In genomic region chr6:8535505-8535904, GRCh38 we compare ENCODE assay signal across 18 cellular contexts.
DNase-seq lines count a peak whose midpoint lies in the region; ATAC-seq and TF ChIP-seq lines count a peak whose summit lies in the region.
"Had no signal": no experiment of that assay in that cellular context is flagged by ENCODE, and none has a peak within 500 bp of the region (broad histone marks: within the 10 kb centered on the region; RNA-seq: fewer than 3 reads in every experiment).

No MANE protein-coding gene starts in this region.

- no peaks in the 10 kb centered on the region for H3K4me1 ChIP-seq in effector memory CD4-positive, alpha-beta T cell (ENCODE audit: control insufficient read depth, insufficient read depth, low read length, poor library complexity, severe bottlenecking)
- H3K4me1 ChIP-seq: BE2C had no signal

- no peaks in the 10 kb centered on the region for H3K27me3 ChIP-seq in effector memory CD4-positive, alpha-beta T cell (replicated peaks; ENCODE audit: control insufficient read depth, insufficient read depth, low read length, poor library complexity, severe bottlenecking)
- H3K27me3 ChIP-seq: BE2C had no signal

- H3K27ac ChIP-seq in effector memory CD4-positive, alpha-beta T cell (ENCODE audit: insufficient read depth, low read length, poor library complexity, severe bottlenecking) = no peak overlapping the region

- peaks cover 2% of the 10 kb centered on the region for H3K9me3 ChIP-seq in effector memory CD4-positive, alpha-beta T cell (ENCODE audit: control insufficient read depth, low read length)
- H3K9me3 ChIP-seq: BE2C had no signal

- DNase-seq in EL (peak; percentile 21), HT1080 (ENCODE audit: low read depth) (peak; percentile 26), amniotic epithelial cell (ENCODE audit: low read depth) (peak; percentile 1), fibroblast of pulmonary artery (ENCODE audit: low read depth) (peak; percentile 8)
- no peak for DNase-seq in effector memory CD4-positive, alpha-beta T cell
- DNase-seq: BE2C; C1 segment of cervical spinal cord; CD4-positive, CD25-positive, alpha-beta regulatory T cell; CD8-positive, alpha-beta memory T cell; COR-L47; DMS 273 treated with DMSO at 0.1 percent for 48 hours; DMS53; DND-41; GOT3; H7; HFFc6 had no signal

- no peak overlapping the region for H3K4me3 ChIP-seq in fibroblast of pulmonary artery (replicated peaks; ENCODE audit: low read depth, low read length)
- no peak overlapping the region for H3K4me3 ChIP-seq in effector memory CD4-positive, alpha-beta T cell (ENCODE audit: insufficient read depth, low read depth, low read length, poor library complexity, severe bottlenecking)

- ATAC-seq in HG02884 (IDR thresholded peaks at IDR 0.05; ENCODE audit: unreplicated experiment) = no peak
- ATAC-seq: HCT116 had no signal

- no peaks in the 10 kb centered on the region for H3K36me3 ChIP-seq in effector memory CD4-positive, alpha-beta T cell (ENCODE audit: control insufficient read depth, insufficient read depth, low read length)
- H3K36me3 ChIP-seq: BE2C had no signal

- no peak for TF ChIP-seq CTCF in fibroblast of pulmonary artery (IDR thresholded peaks at IDR 0.05; ENCODE audit: low read length, missing control alignments)

Comparison
In these comparisons a context has a peak if more than half of its experiments do, and no peak if none do; other contexts are left out.
1. DNase-seq: peak in EL (single experiment), HT1080 (single experiment), amniotic epithelial cell (single experiment) and fibroblast of pulmonary artery (single experiment); none in effector memory CD4-positive, alpha-beta T cell (0 of 3).